18 cellular contexts compared by ENCODE assay signal in genomic region chr2:106061971-106062370, GRCh38.
DNase-seq lines count a peak whose midpoint lies in the region.
"Had no signal": no experiment of that assay in that cellular context is flagged by ENCODE, and none has a peak within 500 bp of the region (broad histone marks: within the 10 kb centered on the region; RNA-seq: fewer than 3 reads in every experiment).

No MANE protein-coding gene starts in this region.

- peak; percentile 44 for DNase-seq in activated CD8-positive, alpha-beta memory T cell treated with anti-CD3 and anti-CD28 coated beads for 24 hours
- no peak for DNase-seq in activated CD8-positive, alpha-beta memory T cell treated with anti-CD3 and anti-CD28 coated beads, Interleukin-2, amount 50 U/mL, for 4 hours
- DNase-seq in islet precursor cell: peak; percentile 27
- peak; percentile 20 for DNase-seq in stimulated activated CD8-positive, alpha-beta memory T cell treated with anti-CD3 and anti-CD28 coated beads, Interleukin-4, amount 100 ng/mL, for 48 hours
- DNase-seq in NCI-H510A treated with DMSO at 0.1 percent for 48 hours (lab: John Stamatoyannopoulos, UW): no peak
- DNase-seq in LoVo (ENCODE audit: low spot score): no peak
- DNase-seq in HUDEP-2 (lab: John Stamatoyannopoulos, UW; ENCODE audit: unreplicated experiment in 76 of 76): no peak
- DNase-seq: AML-193; CD4-positive, alpha-beta memory T cell; CD8-positive, alpha-beta memory T cell; COR-L47; DMS 273 treated with DMSO at 0.1 percent for 48 hours; DMS153; DMS53; DMS79; DND-41; EL; GDM1 had no signal

Comparison
In these comparisons a context has a peak if more than half of its experiments do, and no peak if none do; other contexts are left out.
1. DNase-seq: peak in activated CD8-positive, alpha-beta memory T cell treated with anti-CD3 and anti-CD28 coated beads for 24 hours (single experiment), islet precursor cell (single experiment) and stimulated activated CD8-positive, alpha-beta memory T cell treated with anti-CD3 and anti-CD28 coated beads, Interleukin-4, amount 100 ng/mL, for 48 hours (single experiment); none in activated CD8-positive, alpha-beta memory T cell treated with anti-CD3 and anti-CD28 coated beads, Interleukin-2, amount 50 U/mL, for 4 hours (single experiment), NCI-H510A treated with DMSO at 0.1 percent for 48 hours (single experiment), LoVo (single experiment) and HUDEP-2 (0 of 76).